ENCODE assay signal across 8 cellular contexts in the genomic region with DNA sequence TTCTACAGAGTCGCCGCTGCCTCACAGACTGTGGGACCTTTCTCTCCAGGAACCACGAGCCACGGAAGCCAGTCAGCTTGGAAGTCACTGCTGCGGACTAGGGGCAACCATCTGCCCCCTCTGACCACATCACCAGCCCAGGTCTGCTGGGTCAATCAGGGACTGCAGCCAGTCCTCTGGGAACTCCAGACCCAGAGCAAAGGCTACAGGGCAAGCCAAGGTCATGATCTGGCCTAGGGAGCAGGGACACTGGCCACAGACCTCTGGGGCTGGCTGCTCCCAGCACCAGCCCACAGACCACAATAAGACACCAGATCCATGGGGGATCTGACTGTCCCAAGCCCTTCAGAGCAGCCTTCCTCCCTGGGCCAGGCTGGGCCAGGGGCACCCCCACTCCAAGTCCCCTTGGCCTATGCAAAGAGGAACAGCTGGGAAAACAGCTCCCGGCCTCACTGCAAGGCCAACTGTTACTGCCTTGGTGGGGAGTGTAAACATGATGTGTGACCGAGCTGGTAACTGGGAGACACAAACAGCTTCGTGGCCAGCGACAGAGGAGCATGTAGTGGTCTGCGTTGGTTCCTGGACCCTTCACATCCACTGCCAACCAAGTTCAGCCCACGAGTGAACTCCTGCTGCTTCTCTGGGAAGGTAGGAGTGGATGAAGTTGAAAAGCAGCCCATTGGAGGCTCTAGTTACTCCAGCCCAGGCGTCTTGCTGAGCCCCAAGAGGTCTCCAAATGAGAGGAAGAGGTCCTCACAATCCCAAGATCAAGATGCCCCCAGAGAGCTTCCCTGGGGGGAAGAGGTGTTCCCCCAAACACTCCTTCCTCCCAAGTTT. TPM values are rescaled to one million over a fixed set of nuclear protein-coding genes. Genes with fewer than 3 reads are reported as not detected.
DNase-seq lines count a peak whose midpoint lies in the region; ATAC-seq lines count a peak whose summit lies in the region.

No MANE protein-coding gene starts in this region.

- H3K9ac ChIP-seq in iPS-18a (ENCODE audit: low read length) = peak overlapping the region; percentile 87

- H3K27ac Mint-ChIP-seq in activated T-cell treated with anti-CD3 and anti-CD28 coated beads, Interleukin-2, amount 50 U/mL, for 72 hours = peak overlapping the region; percentile 95
- peak overlapping the region; percentile 96 for H3K27ac Mint-ChIP-seq in stimulated activated naive B cell treated with anti-CD40 and anti-IgM and Interleukin-4, amounts not matched to agents 10 μg/mL and 1 μg/mL and 100 μg/mL, for 72 hours

- H3K4me1 Mint-ChIP-seq in activated T-cell treated with anti-CD3 and anti-CD28 coated beads, Interleukin-2, amount 50 U/mL, for 72 hours (ENCODE audit: low read depth) = peaks cover 56% of the 10 kb centered on the region
- H3K4me1 Mint-ChIP-seq in stimulated activated naive B cell treated with anti-CD40 and anti-IgM and Interleukin-4, amounts not matched to agents 10 μg/mL and 1 μg/mL and 100 μg/mL, for 72 hours = peaks cover 55 to 75% of the 10 kb centered on the region in 2 donors

- H3K36me3 ChIP-seq in iPS-18a (ENCODE audit: control insufficient read depth, low read depth, low read length) = no peaks in the 10 kb centered on the region

- H3K36me3 Mint-ChIP-seq in activated T-cell treated with anti-CD3 and anti-CD28 coated beads, Interleukin-2, amount 50 U/mL, for 72 hours (ENCODE audit: insufficient read depth in 2 of 2) = peaks cover 3% of the 10 kb centered on the region in 2 donors
- H3K36me3 Mint-ChIP-seq in stimulated activated naive B cell treated with anti-CD40 and anti-IgM and Interleukin-4, amounts not matched to agents 10 μg/mL and 1 μg/mL and 100 μg/mL, for 72 hours = peaks cover 0 to 19% of the 10 kb centered on the region in 2 donors

- H3K9me3 Mint-ChIP-seq in activated T-cell treated with anti-CD3 and anti-CD28 coated beads, Interleukin-2, amount 50 U/mL, for 72 hours = no peaks in the 10 kb centered on the region
- no peaks in the 10 kb centered on the region for H3K9me3 Mint-ChIP-seq in stimulated activated naive B cell treated with anti-CD40 and anti-IgM and Interleukin-4, amounts not matched to agents 10 μg/mL and 1 μg/mL and 100 μg/mL, for 72 hours

- no peaks in the 10 kb centered on the region for H3K27me3 Mint-ChIP-seq in activated T-cell treated with anti-CD3 and anti-CD28 coated beads, Interleukin-2, amount 50 U/mL, for 72 hours (ENCODE audit: low read depth)
- no peaks in the 10 kb centered on the region for H3K27me3 Mint-ChIP-seq in stimulated activated naive B cell treated with anti-CD40 and anti-IgM and Interleukin-4, amounts not matched to agents 10 μg/mL and 1 μg/mL and 100 μg/mL, for 72 hours

- no peaks in the 10 kb centered on the region for H3K27me3 ChIP-seq in iPS-18a (ENCODE audit: control insufficient read depth, insufficient read depth, low read length)

- H3K4me3 Mint-ChIP-seq in activated T-cell treated with anti-CD3 and anti-CD28 coated beads, Interleukin-2, amount 50 U/mL, for 72 hours = peak overlapping the region; percentile 86 to 98
- peak overlapping the region; percentile 87 to 88 for H3K4me3 Mint-ChIP-seq in stimulated activated naive B cell treated with anti-CD40 and anti-IgM and Interleukin-4, amounts not matched to agents 10 μg/mL and 1 μg/mL and 100 μg/mL, for 72 hours

- no peak overlapping the region for H3K27ac ChIP-seq in iPS-18a (ENCODE audit: low read length)

- peak overlapping the region; percentile 85 for H3K4me3 ChIP-seq in iPS-18a (ENCODE audit: low read length)

- peaks cover 10% of the 10 kb centered on the region for H3K4me1 ChIP-seq in iPS-18a (ENCODE audit: control insufficient read depth, low read depth, low read length)

- ATAC-seq in activated T-cell treated with anti-CD3 and anti-CD28 coated beads, Interleukin-2, amount 50 U/mL, for 72 hours (replicated peaks in 1 of 2) = no peak
- ATAC-seq in stimulated activated naive B cell treated with anti-CD40 and anti-IgM and Interleukin-4, amounts not matched to agents 10 μg/mL and 1 μg/mL and 100 μg/mL, for 72 hours (replicated peaks) = no peak

- no peaks in the 10 kb centered on the region for H3K9me3 ChIP-seq in iPS-18a (ENCODE audit: control insufficient read depth, low read depth, low read length)

- DNase-seq in NCI-H446 treated with DMSO at 0.1 percent for 48 hours (lab: John Stamatoyannopoulos, UW) = peak; percentile 6
- DNase-seq in NCI-H446 (lab: John Stamatoyannopoulos, UW) = no peak
- no peak for DNase-seq in activated T-cell treated with anti-CD3 and anti-CD28 coated beads, Interleukin-2, amount 50 U/mL, for 72 hours
- DNase-seq in stimulated activated naive B cell treated with anti-CD40 and anti-IgM and Interleukin-4, amounts not matched to agents 10 μg/mL and 1 μg/mL and 100 μg/mL, for 72 hours = no peak
- DNase-seq in MV-4-11 (lab: John Stamatoyannopoulos, UW) = no peak
- DNase-seq in RKO (ENCODE audit: low spot score) = no peak
- no peak for DNase-seq in GDM1 (lab: John Stamatoyannopoulos, UW)

RNA-seq across cellular contexts. Expression of a gene that starts 1.5 kb away (rescaled TPM):
- total RNA-seq in activated T-cell treated with anti-CD3 and anti-CD28 coated beads, Interleukin-2, amount 50 U/mL, for 72 hours = 100 to 1,000 TPM; 190 to 197 TPM

RNA-seq across cellular contexts. Expression of a gene that starts 57.1 kb away (rescaled TPM):
- total RNA-seq in activated T-cell treated with anti-CD3 and anti-CD28 coated beads, Interleukin-2, amount 50 U/mL, for 72 hours = 1 to 10 TPM in 1 of 2 donors, under 1 TPM in 1; 0.81 to 1.2 TPM
